Comparison of ENCODE assay signal across 1 cellular context in genomic region chr1:234781241-234782056, GRCh38.
TF ChIP-seq lines count a peak whose summit lies in the region.

No MANE protein-coding gene starts in this region.

TF ChIP-seq in SK-N-SH treated with all-trans-retinoic acid at 6 μM for 48 hours, 23 proteins besides CTCF, POLR2A, EP300 and RAD21 (continued from another document):
- TF ChIP-seq CSRNP3 (CRISPR knock-in tag; IDR thresholded peaks at IDR 0.05) = no peak
- TF ChIP-seq TCF4 (CRISPR knock-in tag; IDR thresholded peaks at IDR 0.05; ENCODE audit: borderline replicate concordance) = no peak
- no peak for TF ChIP-seq TOX (CRISPR knock-in tag; IDR thresholded peaks at IDR 0.05; ENCODE audit: borderline replicate concordance)
